14 cellular contexts compared by ENCODE assay signal in the genomic region with DNA sequence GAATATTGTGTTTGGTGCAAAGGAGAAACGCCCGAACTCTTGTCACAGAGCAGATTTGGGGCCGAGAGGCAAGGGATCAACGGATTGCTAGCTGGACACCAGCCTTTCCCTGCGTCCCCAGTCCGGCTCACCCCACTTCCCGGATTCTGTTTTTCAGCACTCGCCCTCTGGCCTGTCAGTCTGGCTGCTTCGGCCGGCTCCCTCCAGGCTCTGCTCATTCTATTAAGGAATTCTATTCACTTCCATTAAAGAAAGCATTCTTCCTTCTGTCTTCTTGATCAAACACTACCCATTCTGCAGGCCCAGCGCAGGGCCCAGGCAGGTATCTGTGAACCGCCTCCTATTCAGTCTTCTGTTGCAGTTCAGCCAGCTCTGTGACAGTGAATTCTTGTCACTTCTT.
DNase-seq lines count a peak whose midpoint lies in the region; ATAC-seq and TF ChIP-seq lines count a peak whose summit lies in the region.
"Had no signal": no experiment of that assay in that cellular context is flagged by ENCODE, and none has a peak within 500 bp of the region (broad histone marks: within the 10 kb centered on the region; RNA-seq: fewer than 3 reads in every experiment).

No MANE protein-coding gene starts in this region.

- H2AK9ac ChIP-seq in IMR-90 (replicated peaks; ENCODE audit: low read depth, low read length, poor library complexity), result no peak overlapping the region

- H3K9me1 ChIP-seq in IMR-90 (ENCODE audit: insufficient read depth, low read length), result no peaks in the 10 kb centered on the region

- peaks cover 33% of the 10 kb centered on the region for H3K4me1 Mint-ChIP-seq in neural progenitor cell
- H3K4me1 Mint-ChIP-seq: CD4-positive, alpha-beta memory T cell had no signal

- ATAC-seq in IMR-90 (ENCODE audit: low read depth) (no peak), body of pancreas (no peak), left colon (no peak)
- ATAC-seq: A549 had no signal

- H3K4me2 ChIP-seq in IMR-90 (ENCODE audit: low read depth, low read length) (no peak overlapping the region), neural progenitor cell (peak overlapping the region; percentile 74), SK-N-SH (no peak overlapping the region)
- H3K4me2 ChIP-seq: A549 had no signal

- peak overlapping the region; percentile 22; the same call in 1 of the 2 replicates for H3K18ac ChIP-seq in IMR-90 (ENCODE audit: low read depth, low read length)

- H2BK20ac ChIP-seq in IMR-90 (ENCODE audit: low read depth, low read length), result peak overlapping the region; percentile 1; the same call in 1 of the 2 replicates

- H4K5ac ChIP-seq in IMR-90 (ENCODE audit: low read depth, low read length), result no peak overlapping the region

- DNase-seq in IMR-90 (no peak), body of pancreas (no peak), neural progenitor cell (ENCODE audit: low spot score) (peak; percentile 74), SK-N-SH (no peak), left colon (no peak), NCI-H1436 (lab: John Stamatoyannopoulos, UW) (no peak)
- DNase-seq: BE2C; CD4-positive, alpha-beta memory T cell; DMS79 had no signal

- H3K4ac ChIP-seq in IMR-90 (ENCODE audit: low read depth, low read length), result no peak overlapping the region

- H3K9ac ChIP-seq in IMR-90 (ENCODE audit: low read depth, low read length) (no peak overlapping the region), neural progenitor cell (no peak overlapping the region), SK-N-SH (no peak overlapping the region)
- H3K9ac ChIP-seq: GM23248 had no signal

- H2AK5ac ChIP-seq in IMR-90 (ENCODE audit: low read depth, low read length), result no peak overlapping the region

- H3K27me3 Mint-ChIP-seq in neural progenitor cell (ENCODE audit: insufficient read depth, low read depth), result peaks cover 6% of the 10 kb centered on the region

- H3K79me2 ChIP-seq in neural progenitor cell (ENCODE audit: low read depth) (no peaks in the 10 kb centered on the region), SK-N-SH (ENCODE audit: insufficient read depth) (no peaks in the 10 kb centered on the region)

- H3F3A ChIP-seq in neural progenitor cell (ENCODE audit: low read depth) (peaks cover 21% of the 10 kb centered on the region), SK-N-SH (replicated peaks; ENCODE audit: insufficient read depth) (no peaks in the 10 kb centered on the region)

- H3K4me1 ChIP-seq in IMR-90 (ENCODE audit: control insufficient read depth, insufficient read depth, low read length) (peaks cover 2% of the 10 kb centered on the region; the same call in 1 of the 2 replicates), body of pancreas (peaks cover 26% of the 10 kb centered on the region), neural progenitor cell (peaks cover 31% of the 10 kb centered on the region), SK-N-SH (ENCODE audit: control insufficient read depth in 1 of 2, insufficient read depth in 2 of 2, low read depth in 1 of 2, low read length in 1 of 2) (no peaks in the 10 kb centered on the region)
- H3K4me1 ChIP-seq: A549, BE2C had no signal

- TF ChIP-seq POLR2A in IMR-90 (IDR thresholded peaks at IDR 0.05; ENCODE audit: low read depth, low read length) (no peak), body of pancreas (IDR thresholded peaks at IDR 0.05) (no peak)

- POLR2A ChIA-PET in IMR-90 (lab: Charles Lee; ENCODE audit: unreplicated experiment) (no interaction called here), SK-N-SH (lab: Yijun Ruan, JAX) (no interaction called here)

- no peak overlapping the region for H3K4me3 Mint-ChIP-seq in neural progenitor cell
- H3K4me3 Mint-ChIP-seq: CD4-positive, alpha-beta memory T cell had no signal

- no peaks in the 10 kb centered on the region for H3K79me1 ChIP-seq in IMR-90 (ENCODE audit: low read depth in 1 of 2, low read length in 2 of 2)

- H3K9me3 ChIP-seq in IMR-90 (ENCODE audit: control insufficient read depth, insufficient read depth, low read length), result peaks cover 10% of the 10 kb centered on the region
- no peaks in the 10 kb centered on the region for H3K9me3 ChIP-seq in body of pancreas
- no peaks in the 10 kb centered on the region for H3K9me3 ChIP-seq in neural progenitor cell (ENCODE audit: low read depth)
- H3K9me3 ChIP-seq in SK-N-SH, result no peaks in the 10 kb centered on the region
- H3K9me3 ChIP-seq: A549, BE2C, HAP-1 had no signal

- no peak for TF ChIP-seq EP300 in SK-N-SH (IDR thresholded peaks at IDR 0.05; ENCODE audit: borderline replicate concordance in 1 of 2, low read depth in 1 of 2, low read length in 1 of 2)

- H3K9me3 Mint-ChIP-seq in neural progenitor cell, result peaks cover 2% of the 10 kb centered on the region

- no peak overlapping the region for H3K56ac ChIP-seq in IMR-90 (ENCODE audit: extremely low read depth, insufficient read depth, low read length)

- H4K8ac ChIP-seq in IMR-90 (ENCODE audit: low read depth in 2 of 2, low read length in 2 of 2), result no peak overlapping the region

- H4K20me1 ChIP-seq in IMR-90 (ENCODE audit: insufficient read depth, low read length) (no peaks in the 10 kb centered on the region), neural progenitor cell (ENCODE audit: low read depth) (peaks cover 4% of the 10 kb centered on the region), SK-N-SH (ENCODE audit: insufficient read depth) (no peaks in the 10 kb centered on the region)

- H3K36me3 Mint-ChIP-seq in neural progenitor cell, result no peaks in the 10 kb centered on the region
- H3K36me3 Mint-ChIP-seq: CD4-positive, alpha-beta memory T cell had no signal

- in situ Hi-C loops in IMR-90 (cut with MboI; ENCODE audit: low sequenced_read_pairs), result no loop called here

- H3K23ac ChIP-seq in IMR-90 (ENCODE audit: low read depth, low read length), result no peak overlapping the region

- no peak overlapping the region for H2BK5ac ChIP-seq in IMR-90 (ENCODE audit: low read depth, low read length, poor library complexity, severe bottlenecking)

- no peak overlapping the region for H3K27ac ChIP-seq in IMR-90 (ENCODE audit: insufficient read depth, low read length)
- peak overlapping the region in 3 of 4 donors; percentile 65 to 77 (median 74) for H3K27ac ChIP-seq in body of pancreas
- H3K27ac ChIP-seq in neural progenitor cell, result no peak overlapping the region
- H3K27ac ChIP-seq in SK-N-SH (ENCODE audit: low read depth in 2 of 2, low read length in 1 of 2), result no peak overlapping the region
- H3K27ac ChIP-seq: A549, C4-2B, GM23248, HL-60 had no signal

- no peak overlapping the region for H3K27ac Mint-ChIP-seq in neural progenitor cell
- H3K27ac Mint-ChIP-seq: CD4-positive, alpha-beta memory T cell had no signal

- TF ChIP-seq CTCF in IMR-90 (conservative IDR thresholded peaks at IDR 0.05; ENCODE audit: low read depth, low read length) (no peak), body of pancreas (IDR thresholded peaks at IDR 0.05) (no peak), neural progenitor cell (IDR thresholded peaks at IDR 0.05) (no peak), SK-N-SH (IDR thresholded peaks at IDR 0.05) (no peak)

- H2BK15ac ChIP-seq in IMR-90 (ENCODE audit: low read depth, low read length), result no peak overlapping the region

- H4K91ac ChIP-seq in IMR-90 (ENCODE audit: insufficient read depth, low read depth, low read length), result peak overlapping the region; percentile 18; the same call in 1 of the 2 replicates

- BruUV-seq in IMR-90 (replicated peaks; lab: Mats Ljungman, UMichigan), result no TSS peak

- H3K14ac ChIP-seq in IMR-90 (replicated peaks; ENCODE audit: low read depth, low read length), result peak overlapping the region; percentile 42

- WGBS in IMR-90 (ENCODE audit: extremely low coverage in 2 of 2, insufficient read length in 1 of 2), 2 experiments, result 76% methylated on average over 7 of the region's 12 CpGs; no CpG with 5 or more reads in 1 of the 2 experiments
- 81 to 82% methylated on average over 12 of the region's 12 CpGs for WGBS in body of pancreas, 2 donors
- WGBS in SK-N-SH (ENCODE audit: low lambda C conversion rate), result 90% methylated on average over 12 of the region's 12 CpGs

- H2BK120ac ChIP-seq in IMR-90 (ENCODE audit: low read depth, low read length), result no peak overlapping the region

- dilution Hi-C loops in IMR-90 (cut with HindIII; ENCODE audit: low sequenced_read_pairs, unreplicated experiment), result no loop called here

- intact Hi-C loops in IMR-90 (cut with micrococcal nuclease), result no loop called here
- intact Hi-C loops in body of pancreas (cut with DNase I), result no loop called here
- intact Hi-C loops in left colon (cut with DNase I, micrococcal nuclease), result no loop called here

- TF ChIP-seq RAD21 in IMR-90 (IDR thresholded peaks at IDR 0.05; ENCODE audit: low read length), result no peak
- TF ChIP-seq RAD21 in SK-N-SH (IDR thresholded peaks at IDR 0.05; ENCODE audit: low read length), result no peak

- CTCF ChIA-PET in IMR-90 (lab: Yijun Ruan, JAX), result no interaction called here
- CTCF ChIA-PET in SK-N-SH (lab: Yijun Ruan, JAX), result no interaction called here

- H3K27me3 ChIP-seq in IMR-90 (ENCODE audit: control insufficient read depth, insufficient read depth, low read length) (peaks cover 4% of the 10 kb centered on the region; the same call in 1 of the 2 replicates), body of pancreas (no peaks in the 10 kb centered on the region), neural progenitor cell (peaks cover 22% of the 10 kb centered on the region), SK-N-SH (ENCODE audit: insufficient read depth) (no peaks in the 10 kb centered on the region)
- H3K27me3 ChIP-seq: BE2C had no signal

- H2AFZ ChIP-seq in IMR-90 (replicated peaks; ENCODE audit: low read length, poor library complexity), result no peak overlapping the region
- no peak overlapping the region for H2AFZ ChIP-seq in neural progenitor cell (replicated peaks)
- no peak overlapping the region for H2AFZ ChIP-seq in SK-N-SH (ENCODE audit: low read depth)
- H2AFZ ChIP-seq: GM23248 had no signal

- H3K4me3 ChIP-seq in IMR-90 (ENCODE audit: insufficient read depth, low read depth, low read length), result no peak overlapping the region
- no peak overlapping the region for H3K4me3 ChIP-seq in body of pancreas
- H3K4me3 ChIP-seq in neural progenitor cell, result no peak overlapping the region
- H3K4me3 ChIP-seq in SK-N-SH (ENCODE audit: low read depth in 2 of 2, low read length in 1 of 2), result no peak overlapping the region
- H3K4me3 ChIP-seq: A549, GM23248, HAP-1 had no signal

- no peaks in the 10 kb centered on the region for H3K9me2 ChIP-seq in SK-N-SH

- H3K36me3 ChIP-seq in IMR-90 (ENCODE audit: control insufficient read depth, insufficient read depth, low read length) (no peaks in the 10 kb centered on the region), body of pancreas (replicated peaks in 1 of 2; ENCODE audit: insufficient read depth in 1 of 2, low read depth in 2 of 2) (no peaks in the 10 kb centered on the region), neural progenitor cell (no peaks in the 10 kb centered on the region), SK-N-SH (replicated peaks in 1 of 2; ENCODE audit: control insufficient read depth in 1 of 2, insufficient read depth in 2 of 2, low read length in 1 of 2) (no peaks in the 10 kb centered on the region)
- H3K36me3 ChIP-seq: BE2C, HAP-1 had no signal

TF ChIP-seq in IMR-90, 13 proteins besides CTCF, POLR2A, EP300 and RAD21 (continues in another document):
- TF ChIP-seq RFX5 (IDR thresholded peaks at IDR 0.05; ENCODE audit: low read depth, low read length) (no peak), MAZ (IDR thresholded peaks at IDR 0.05; ENCODE audit: borderline replicate concordance, low read depth, low read length) (no peak)

Comparison
In these comparisons a context has a peak if more than half of its experiments do, and no peak if none do; other contexts are left out.
1. H3K27ac ChIP-seq: peak in body of pancreas (3 of 4); none in IMR-90 (single experiment), neural progenitor cell (single experiment) and SK-N-SH (0 of 2).